ENCODE assay signal across 8 cellular contexts in the genomic region with DNA sequence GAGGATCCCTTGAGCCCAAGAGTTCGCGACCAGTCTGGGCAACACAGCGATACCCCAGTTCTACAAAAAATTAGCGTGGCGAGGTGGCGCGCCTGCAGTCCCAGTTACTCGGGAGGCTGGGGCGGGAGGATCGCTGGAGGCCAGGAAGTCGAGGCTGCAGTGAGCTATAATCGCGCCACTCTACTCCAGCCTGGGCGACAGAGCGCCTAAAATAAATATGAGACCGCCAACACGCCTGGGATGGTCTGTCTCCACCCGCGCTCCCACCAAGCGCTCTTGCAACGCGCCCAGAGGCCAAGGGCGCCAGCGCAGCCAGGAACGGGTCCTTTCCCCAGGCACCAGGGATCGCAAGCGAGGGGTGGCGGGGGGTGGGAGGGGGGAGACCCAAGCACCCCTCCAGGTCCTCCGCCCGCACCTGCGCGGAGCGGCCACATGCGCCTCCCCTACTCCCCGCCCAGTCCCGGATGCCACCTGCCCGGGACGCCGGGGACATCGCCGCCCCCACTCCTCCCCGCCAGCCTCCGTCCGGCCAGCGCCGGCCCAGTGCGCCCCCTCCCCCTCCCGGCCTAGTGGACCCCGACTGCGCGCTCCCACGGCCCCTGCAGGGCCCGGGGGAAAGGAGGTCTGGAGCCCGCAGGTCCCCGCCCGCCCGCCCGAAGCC. TPM values are rescaled to one million over a fixed set of nuclear protein-coding genes. Genes with fewer than 3 reads are reported as not detected.
A peak's percentile ranks its signal among the peaks of the same experiment; 100 is the strongest.
DNase-seq lines count a peak whose midpoint lies in the region; ATAC-seq and TF ChIP-seq lines count a peak whose summit lies in the region.

No MANE protein-coding gene starts in this region.

- no peaks in the 10 kb centered on the region for H3K9me3 ChIP-seq in iPS DF 6.9 (ENCODE audit: control insufficient read depth, insufficient read depth, low read length)
- H3K9me3 ChIP-seq in smooth muscle cell (replicated peaks; ENCODE audit: low read depth): no peaks in the 10 kb centered on the region

- H3K4me3 ChIP-seq in iPS DF 6.9 (ENCODE audit: low read length) (peak overlapping the region; percentile 57; the same call in 1 of the 2 replicates), smooth muscle cell (peak overlapping the region; percentile 56)

- H3K4me1 ChIP-seq in iPS DF 6.9 (ENCODE audit: control insufficient read depth, insufficient read depth, low read length) (no peaks in the 10 kb centered on the region), smooth muscle cell (ENCODE audit: low read depth) (peaks cover 7% of the 10 kb centered on the region)

- no peaks in the 10 kb centered on the region for H3F3A ChIP-seq in smooth muscle cell (ENCODE audit: low read depth)

- no peaks in the 10 kb centered on the region for H3K27me3 ChIP-seq in iPS DF 6.9 (ENCODE audit: control insufficient read depth, insufficient read depth, low read length)
- H3K27me3 ChIP-seq in smooth muscle cell (ENCODE audit: low read depth): peaks cover 16% of the 10 kb centered on the region

- no CpG with 5 or more reads among the region's 58 CpGs for WGBS in iPS DF 6.9 (ENCODE audit: insufficient coverage, insufficient read length)
- 2% methylated on average over 30 of the region's 58 CpGs for WGBS in smooth muscle cell (ENCODE audit: low lambda C conversion rate)

- H3K27ac ChIP-seq in iPS DF 6.9 (ENCODE audit: low read length) (no peak overlapping the region), smooth muscle cell (ENCODE audit: low read depth) (no peak overlapping the region)

- no peak overlapping the region for H3K9ac ChIP-seq in smooth muscle cell (ENCODE audit: low read depth)

- peak overlapping the region; percentile 91 for H3K4me2 ChIP-seq in smooth muscle cell

- DNase-seq in ELR (ENCODE audit: low read depth) (peak; percentile 49), NCI-H2196 treated with DMSO at 0.1 percent for 48 hours (lab: John Stamatoyannopoulos, UW; ENCODE audit: unreplicated experiment) (peak; percentile 36), iPS DF 6.9 (ENCODE audit: low read depth, low spot score) (no peak), smooth muscle cell (lab: John Stamatoyannopoulos, UW; ENCODE audit: unreplicated experiment) (no peak), islet precursor cell (no peak), ureter (ENCODE audit: low spot score) (no peak)
- peak; percentile 45 for DNase-seq in activated naive CD4-positive, alpha-beta T cell treated with anti-CD3 and anti-CD28 coated beads, Interleukin-2, amount 50 U/mL, for 16 hours

- H4K20me1 ChIP-seq in smooth muscle cell (ENCODE audit: low read depth): no peaks in the 10 kb centered on the region

- no peak overlapping the region for H2AFZ ChIP-seq in smooth muscle cell (ENCODE audit: low read depth)

- H3K36me3 ChIP-seq in iPS DF 6.9 (ENCODE audit: control insufficient read depth, insufficient read depth, low read length) (no peaks in the 10 kb centered on the region), smooth muscle cell (ENCODE audit: low read depth) (no peaks in the 10 kb centered on the region)

- no peaks in the 10 kb centered on the region for H3K79me2 ChIP-seq in smooth muscle cell (ENCODE audit: low read depth)

- TF ChIP-seq CTCF in smooth muscle cell (IDR thresholded peaks at IDR 0.05; ENCODE audit: borderline replicate concordance, insufficient read depth, poor library complexity, severe bottlenecking): no peak

- ATAC-seq in GM21786 (IDR thresholded peaks at IDR 0.05; ENCODE audit: unreplicated experiment): peak; percentile 40

RNA-seq across cellular contexts. Expression of gene RHPN2, which starts 0.4 kb away (rescaled TPM):
- total RNA-seq in smooth muscle cell: 3.5 and 4.9 TPM in 2 replicates
- 1.2 and 4.3 TPM in 2 replicates for polyA plus RNA-seq in smooth muscle cell
- 18.4 TPM for total RNA-seq in ureter

RNA-seq across cellular contexts. Expression of gene GPATCH1, which starts 16.7 kb away (rescaled TPM):
- total RNA-seq in smooth muscle cell (2.8 and 5.1 TPM in 2 replicates), ureter (14.9 TPM)
- 4.3 TPM in 2 replicates for polyA plus RNA-seq in smooth muscle cell

Comparison
In these comparisons a context has a peak if more than half of its experiments do, and no peak if none do; other contexts are left out.
1. DNase-seq: peak in ELR (single experiment), NCI-H2196 treated with DMSO at 0.1 percent for 48 hours (single experiment) and activated naive CD4-positive, alpha-beta T cell treated with anti-CD3 and anti-CD28 coated beads, Interleukin-2, amount 50 U/mL, for 16 hours (single experiment); none in iPS DF 6.9 (single experiment), smooth muscle cell (single experiment), islet precursor cell (single experiment) and ureter (single experiment).